Comparison of ENCODE assay signal across 10 cellular contexts in the genomic region with DNA sequence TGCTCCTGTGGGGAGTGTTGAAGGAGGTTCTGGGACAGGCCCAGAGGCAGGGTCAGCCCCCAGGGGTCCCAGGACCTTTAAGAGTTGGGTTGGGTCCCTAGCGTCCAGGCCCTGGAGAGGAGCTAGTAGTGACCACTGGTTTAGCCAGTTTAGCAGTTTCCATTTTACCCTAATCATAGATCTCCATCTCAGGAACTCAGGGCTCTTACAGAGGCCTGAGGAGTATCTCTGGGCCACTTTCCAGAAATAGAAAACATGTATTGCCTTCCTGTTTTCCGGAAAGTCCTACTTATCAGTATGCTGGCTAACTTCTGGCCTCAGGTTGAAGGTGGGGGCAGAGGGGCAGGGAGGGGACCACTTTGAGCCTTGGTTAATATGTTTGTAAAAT. TPM values are rescaled to one million over a fixed set of nuclear protein-coding genes. Genes with fewer than 3 reads are reported as not detected.
A peak's percentile ranks its signal among the peaks of the same experiment; 100 is the strongest.
DNase-seq lines count a peak whose midpoint lies in the region; ATAC-seq and TF ChIP-seq lines count a peak whose summit lies in the region.
"Had no signal": no experiment of that assay in that cellular context is flagged by ENCODE, and none has a peak within 500 bp of the region (broad histone marks: within the 10 kb centered on the region; RNA-seq: fewer than 3 reads in every experiment).

No MANE protein-coding gene starts in this region.

- no peaks in the 10 kb centered on the region for H3K36me3 Mint-ChIP-seq in activated CD4-positive, alpha-beta T cell treated with anti-CD3 and anti-CD28 coated beads for 36 hours (ENCODE audit: low read depth)

- H3K27ac ChIP-seq in RWPE2 (ENCODE audit: poor library complexity, severe bottlenecking) (peak overlapping the region; percentile 86), epithelial cell of prostate (peak overlapping the region; percentile 71), spleen (peak overlapping the region; percentile 1 to 91 (median 79)), gastrocnemius medialis (peak overlapping the region in 2 of 4 donors; percentile 5 to 29)

- H3K4me1 ChIP-seq in RWPE2 (ENCODE audit: insufficient read depth, poor library complexity, severe bottlenecking) (peaks cover 33% of the 10 kb centered on the region), spleen (peaks cover 0 to 38% (median 16%) of the 10 kb centered on the region in 6 donors), gastrocnemius medialis (no peaks in the 10 kb centered on the region)

- peaks cover 18% of the 10 kb centered on the region for H3K4me1 Mint-ChIP-seq in activated CD4-positive, alpha-beta T cell treated with anti-CD3 and anti-CD28 coated beads for 36 hours

- H3K4me3 Mint-ChIP-seq in activated CD4-positive, alpha-beta T cell treated with anti-CD3 and anti-CD28 coated beads for 36 hours, result no peak overlapping the region

- no peak for TF ChIP-seq CTCF in RWPE2 (IDR thresholded peaks at IDR 0.05; ENCODE audit: poor library complexity, severe bottlenecking)
- TF ChIP-seq CTCF in spleen (IDR thresholded peaks at IDR 0.05 in 8 of 11, conservative IDR thresholded peaks at IDR 0.05 in 3 of 11), result no peak
- no peak for TF ChIP-seq CTCF in gastrocnemius medialis (IDR thresholded peaks at IDR 0.05 in 4 of 5, conservative IDR thresholded peaks at IDR 0.05 in 1 of 5)

- H3K36me3 ChIP-seq in RWPE2 (ENCODE audit: low read depth) (no peaks in the 10 kb centered on the region), spleen (peaks cover 0 to 99% (median 42%) of the 10 kb centered on the region in 6 donors), gastrocnemius medialis (no peaks in the 10 kb centered on the region)

- no peaks in the 10 kb centered on the region for H3K9me3 ChIP-seq in RWPE2 (ENCODE audit: severe bottlenecking)
- H3K9me3 ChIP-seq in spleen, result peaks cover 0 to 3% (median 0%) of the 10 kb centered on the region in 8 donors
- H3K9me3 ChIP-seq in gastrocnemius medialis, result no peaks in the 10 kb centered on the region

- H3K4me3 ChIP-seq in RWPE2 (ENCODE audit: severe bottlenecking) (no peak overlapping the region), spleen (peak overlapping the region in 1 of 8 donors; percentile 46), gastrocnemius medialis (no peak overlapping the region)

- DNase-seq in activated CD4-positive, alpha-beta T cell treated with anti-CD3 and anti-CD28 coated beads for 36 hours, result no peak
- no peak for DNase-seq in activated CD4-positive, alpha-beta T cell treated with anti-CD3 and anti-CD28 coated beads, Interleukin-2, amount 50 U/mL, for 1 hour
- DNase-seq in RWPE2 (ENCODE audit: low spot score) (no peak), epithelial cell of prostate (ENCODE audit: low read depth, low spot score) (no peak), spleen (no peak), NCI-H524 treated with DMSO at 0.1 percent for 48 hours (lab: John Stamatoyannopoulos, UW) (no peak), gastrocnemius medialis (no peak)

- in situ Hi-C loops in gastrocnemius medialis (cut with MboI; ENCODE audit: low sequenced_read_pairs in 4 of 4), result no loop called here

- intact Hi-C loops in activated CD4-positive, alpha-beta T cell treated with anti-CD3 and anti-CD28 coated beads for 36 hours (cut with DNase I, micrococcal nuclease), result loop anchor here in 1 of 2 experiments (5.0 kb wide), 1 partner anchor 103 kb away; no protein-coding TSS in a partner anchor
- intact Hi-C loops in spleen (cut with DNase I; ENCODE audit: low total_unique reads), result no loop called here
- intact Hi-C loops in gastrocnemius medialis (cut with DNase I; ENCODE audit: low total_unique reads), result no loop called here

- H3K27me3 ChIP-seq in RWPE2 (ENCODE audit: insufficient read depth, poor library complexity, severe bottlenecking) (no peaks in the 10 kb centered on the region), spleen (replicated peaks in 1 of 7) (peaks cover 0 to 13% (median 0%) of the 10 kb centered on the region in 7 donors), gastrocnemius medialis (peaks cover 11 to 14% (median 13%) of the 10 kb centered on the region in 3 donors)

- 51 to 67% (median 60%) methylated on average over 2 of the region's 2 CpGs for WGBS in spleen, 5 donors

- peaks cover 6% of the 10 kb centered on the region for H3K27me3 Mint-ChIP-seq in activated CD4-positive, alpha-beta T cell treated with anti-CD3 and anti-CD28 coated beads for 36 hours

- TF ChIP-seq POLR2A in spleen (IDR thresholded peaks at IDR 0.05), result no peak
- no peak for TF ChIP-seq POLR2A in gastrocnemius medialis (IDR thresholded peaks at IDR 0.05)

- POLR2A ChIA-PET in activated CD4-positive, alpha-beta T cell treated with anti-CD3 and anti-CD28 coated beads for 36 hours (lab: Charles Lee), result interaction anchor here (0.5 to 1.0 kb wide), 2 partner anchors 13 to 384 kb away, joined by 3 to 7 read pairs; partner anchors contain the start of gene NCF4

- H3K9me3 Mint-ChIP-seq in activated CD4-positive, alpha-beta T cell treated with anti-CD3 and anti-CD28 coated beads for 36 hours (ENCODE audit: low read depth), result no peaks in the 10 kb centered on the region

- peak overlapping the region; percentile 88 for H3K27ac Mint-ChIP-seq in activated CD4-positive, alpha-beta T cell treated with anti-CD3 and anti-CD28 coated beads for 36 hours

- CTCF ChIA-PET in activated CD4-positive, alpha-beta T cell treated with anti-CD3 and anti-CD28 coated beads for 36 hours (lab: Charles Lee), result interaction anchor here (0.9 to 1.5 kb wide), 6 partner anchors 13 to 104 kb away, joined by 3 to 7 read pairs (median 4); partner anchors contain the start of gene NCF4

- ATAC-seq in activated CD4-positive, alpha-beta T cell treated with anti-CD3 and anti-CD28 coated beads for 36 hours, result no peak
- no peak for ATAC-seq in RWPE2 (ENCODE audit: low read depth)
- no peak for ATAC-seq in HG03045 (IDR thresholded peaks at IDR 0.05; ENCODE audit: unreplicated experiment)
- ATAC-seq in gastrocnemius medialis, result no peak

RNA-seq across cellular contexts. Expression of gene NCF4, which starts 13.5 kb away (rescaled TPM):
- total RNA-seq in activated CD4-positive, alpha-beta T cell treated with anti-CD3 and anti-CD28 coated beads for 36 hours, result 1 to 10 TPM; 3.8 to 3.9 TPM
- 100 to 1,000 TPM in 6 of 7 donors, 10 to 100 TPM in 1; 89.0 to 222 (median 146) TPM for total RNA-seq in spleen
- 100 to 1,000 TPM; 116 to 178 (median 162) TPM for polyA plus RNA-seq in spleen
- total RNA-seq in gastrocnemius medialis, result 1 to 10 TPM; 1.8 to 5.5 (median 2.9) TPM
- polyA plus RNA-seq: neural cell had no signal

RNA-seq across cellular contexts. Expression of gene CSF2RB, which starts 39.1 kb away (rescaled TPM):
- under 1 TPM; 0.30 to 0.54 TPM for total RNA-seq in activated CD4-positive, alpha-beta T cell treated with anti-CD3 and anti-CD28 coated beads for 36 hours
- total RNA-seq in spleen (100 to 1,000 TPM in 1 of 7 donors, 10 to 100 TPM in 6; 35.9 to 110 (median 61.3) TPM), gastrocnemius medialis (1 to 10 TPM; 1.2 to 2.0 (median 1.6) TPM)
- polyA plus RNA-seq in spleen, result 10 to 100 TPM; 14.2 to 19.7 (median 16.3) TPM
- total RNA-seq: Daoy had no signal
- polyA plus RNA-seq: neural cell had no signal

RNA-seq across cellular contexts. Expression of gene PVALB, which starts 57.5 kb away (rescaled TPM):
- total RNA-seq in activated CD4-positive, alpha-beta T cell treated with anti-CD3 and anti-CD28 coated beads for 36 hours, result not detected
- 1 to 10 TPM in 2 of 7 donors, under 1 TPM in 3, not detected in 2; 0.91 to 3.2 (median 0.95) TPM for total RNA-seq in spleen
- 1 to 10 TPM in 2 of 3 donors, under 1 TPM in 1; 0.52 to 2.8 (median 1.0) TPM for polyA plus RNA-seq in spleen
- 1 to 10 TPM in 2 of 4 donors, not detected in 2; 1.2 to 4.1 TPM for total RNA-seq in gastrocnemius medialis
- total RNA-seq: Daoy had no signal
- polyA plus RNA-seq: neural cell had no signal

Comparison
In these comparisons a context has a peak if more than half of its experiments do, and no peak if none do; other contexts are left out.
1. RNA of gene NCF4, which starts 13.5 kb away (total RNA-seq): 89.0 to 222 TPM in spleen; 3.8 to 3.9 TPM in activated CD4-positive, alpha-beta T cell treated with anti-CD3 and anti-CD28 coated beads for 36 hours and 1.8 to 5.5 TPM in gastrocnemius medialis; every median in the first group is over 10 times any median in the second.
2. RNA of gene CSF2RB, which starts 39.1 kb away (total RNA-seq): 35.9 to 110 TPM in spleen; 1.2 to 2.0 TPM in gastrocnemius medialis and 0.30 to 0.54 TPM in activated CD4-positive, alpha-beta T cell treated with anti-CD3 and anti-CD28 coated beads for 36 hours; every median in the first group is over 10 times any median in the second.